Comparison of ENCODE assay signal across 15 cellular contexts in the genomic region with DNA sequence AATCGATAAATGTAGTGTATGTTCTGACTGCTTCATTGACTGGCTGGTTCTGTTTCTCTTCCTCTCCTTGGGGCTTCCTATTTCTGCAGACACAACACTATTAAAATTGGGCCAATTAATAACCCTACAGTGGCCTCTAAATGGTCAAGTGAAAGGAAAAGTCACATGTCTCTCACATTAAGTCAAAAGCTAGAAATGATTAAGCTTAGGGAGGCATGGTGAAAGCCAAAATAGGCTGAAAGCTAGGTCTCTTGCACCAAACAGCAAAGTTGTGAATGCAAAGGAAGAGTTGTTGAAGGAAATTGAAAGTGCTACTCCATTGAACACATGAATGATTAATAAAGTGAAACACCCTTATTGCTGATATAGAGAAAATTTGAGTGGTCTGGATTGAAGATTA. TPM values are rescaled to one million over a fixed set of nuclear protein-coding genes. Genes with fewer than 3 reads are reported as not detected.
A peak's percentile ranks its signal among the peaks of the same experiment; 100 is the strongest.
DNase-seq lines count a peak whose midpoint lies in the region; ATAC-seq and TF ChIP-seq lines count a peak whose summit lies in the region.
"Had no signal": no experiment of that assay in that cellular context is flagged by ENCODE, and none has a peak within 500 bp of the region (broad histone marks: within the 10 kb centered on the region; RNA-seq: fewer than 3 reads in every experiment).

No MANE protein-coding gene starts in this region.

- H2AK5ac ChIP-seq in neuronal stem cell (ENCODE audit: low read depth, low read length) = no peak overlapping the region

- ATAC-seq in GM18909 (IDR thresholded peaks at IDR 0.05; ENCODE audit: poor library complexity, unreplicated experiment) (peak; percentile 99), GM21786 (IDR thresholded peaks at IDR 0.05; ENCODE audit: unreplicated experiment) (peak; percentile 90), HG03175 (IDR thresholded peaks at IDR 0.05; ENCODE audit: unreplicated experiment) (peak; percentile 99)
- ATAC-seq in naive thymus-derived CD4-positive, alpha-beta T cell = no peak
- ATAC-seq: HepG2 had no signal

- H2BK120ac ChIP-seq in neuronal stem cell (ENCODE audit: low read depth, low read length) = no peak overlapping the region

- H2BK5ac ChIP-seq in neuronal stem cell (ENCODE audit: low read length) = no peak overlapping the region

- H3K18ac ChIP-seq in neuronal stem cell (ENCODE audit: low read length) = no peak overlapping the region

- H3K4me1 Mint-ChIP-seq in naive thymus-derived CD4-positive, alpha-beta T cell = peaks cover 8 to 41% (median 26%) of the 10 kb centered on the region in 7 donors

- no peak overlapping the region for H3K4me2 ChIP-seq in neuronal stem cell (ENCODE audit: insufficient read depth, low read length, poor library complexity, severe bottlenecking)

- H2BK12ac ChIP-seq in neuronal stem cell (ENCODE audit: low read length) = no peak overlapping the region

- no peaks in the 10 kb centered on the region for H3K79me1 ChIP-seq in neuronal stem cell (ENCODE audit: low read depth, low read length)

- H3K36me3 Mint-ChIP-seq in naive thymus-derived CD4-positive, alpha-beta T cell = peaks cover 18 to 53% (median 33%) of the 10 kb centered on the region in 5 donors

- no CpG with 5 or more reads among the region's 1 CpG for WGBS in neuronal stem cell (ENCODE audit: extremely low coverage in 2 of 2, insufficient read length in 2 of 2, insufficient replicate concordance in 1 of 2), 2 donors

- no peak overlapping the region for H3K27ac ChIP-seq in naive thymus-derived CD4-positive, alpha-beta T cell (ENCODE audit: low read depth, low read length)
- no peak overlapping the region for H3K27ac ChIP-seq in uterus
- H3K27ac ChIP-seq in neuronal stem cell (replicated peaks; ENCODE audit: low read length) = no peak overlapping the region
- H3K27ac ChIP-seq: ascending aorta, dorsolateral prefrontal cortex had no signal

- H3K27ac Mint-ChIP-seq in naive thymus-derived CD4-positive, alpha-beta T cell = peak overlapping the region in 5 of 9 donors; percentile 9 to 87 (median 27)

- no peaks in the 10 kb centered on the region for H3K9me3 Mint-ChIP-seq in naive thymus-derived CD4-positive, alpha-beta T cell

- H2BK15ac ChIP-seq in neuronal stem cell (ENCODE audit: low read length) = no peak overlapping the region

- CTCF ChIA-PET in naive thymus-derived CD4-positive, alpha-beta T cell (lab: Charles Lee) = no interaction called here

- TF ChIP-seq CTCF in uterus (IDR thresholded peaks at IDR 0.05) = no peak

- intact Hi-C loops in naive thymus-derived CD4-positive, alpha-beta T cell (cut with micrococcal nuclease) = no loop called here
- intact Hi-C loops in uterus (cut with DNase I; ENCODE audit: low total_unique reads) = no loop called here

- no peak overlapping the region for H3K14ac ChIP-seq in neuronal stem cell (ENCODE audit: low read length)

- H3K4ac ChIP-seq in neuronal stem cell (ENCODE audit: low read length) = no peak overlapping the region

- no peak for DNase-seq in naive thymus-derived CD4-positive, alpha-beta T cell
- no peak for DNase-seq in uterus
- no peak for DNase-seq in NCI-H524 treated with DMSO at 0.1 percent for 48 hours (lab: John Stamatoyannopoulos, UW)
- DNase-seq in neuronal stem cell (ENCODE audit: low spot score) = no peak
- DNase-seq: activated CD8-positive, alpha-beta memory T cell treated with anti-CD3 and anti-CD28 coated beads, Interleukin-2, amount 50 U/mL, for 48 hours; Caco-2; dorsolateral prefrontal cortex; NCI-H1105 treated with DMSO at 0.1 percent for 48 hours; NCI-H69; SIG-M5 had no signal

- H3K27me3 Mint-ChIP-seq in naive thymus-derived CD4-positive, alpha-beta T cell = no peaks in the 10 kb centered on the region

- TF ChIP-seq POLR2A in uterus (IDR thresholded peaks at IDR 0.05) = no peak

- H3K4me1 ChIP-seq in naive thymus-derived CD4-positive, alpha-beta T cell (ENCODE audit: control insufficient read depth in 2 of 2, insufficient read depth in 2 of 2, low read length in 2 of 2) = no peaks in the 10 kb centered on the region
- H3K4me1 ChIP-seq in uterus = no peaks in the 10 kb centered on the region
- H3K4me1 ChIP-seq in neuronal stem cell (ENCODE audit: control insufficient read depth in 2 of 2, insufficient read depth in 1 of 2, low read depth in 1 of 2, low read length in 2 of 2) = no peaks in the 10 kb centered on the region
- H3K4me1 ChIP-seq: ascending aorta, Caco-2 had no signal

- no peaks in the 10 kb centered on the region for H3K27me3 ChIP-seq in naive thymus-derived CD4-positive, alpha-beta T cell (ENCODE audit: control insufficient read depth in 2 of 2, insufficient read depth in 2 of 2, low read length in 2 of 2)
- no peaks in the 10 kb centered on the region for H3K27me3 ChIP-seq in uterus
- H3K27me3 ChIP-seq in neuronal stem cell (ENCODE audit: control insufficient read depth in 3 of 3, insufficient read depth in 3 of 3, low read depth in 1 of 3, low read length in 3 of 3) = no peaks in the 10 kb centered on the region
- H3K27me3 ChIP-seq: ascending aorta, dorsolateral prefrontal cortex had no signal

- H3K4me3 ChIP-seq in naive thymus-derived CD4-positive, alpha-beta T cell (ENCODE audit: low read length) = no peak overlapping the region
- no peak overlapping the region for H3K4me3 ChIP-seq in uterus
- no peak overlapping the region for H3K4me3 ChIP-seq in neuronal stem cell (ENCODE audit: low read length in 2 of 2)
- H3K4me3 ChIP-seq: ascending aorta, dorsolateral prefrontal cortex had no signal

- H3K23ac ChIP-seq in neuronal stem cell (ENCODE audit: low read depth, low read length, poor library complexity) = no peak overlapping the region

- no peak overlapping the region for H3K9ac ChIP-seq in neuronal stem cell (ENCODE audit: low read depth, low read length, poor library complexity)

- POLR2A ChIA-PET in naive thymus-derived CD4-positive, alpha-beta T cell (lab: Charles Lee) = interaction anchor here (1.1 kb wide), 1 partner anchor 9 kb away, joined by 3 read pairs; no protein-coding TSS in a partner anchor

- H3K9me3 ChIP-seq in naive thymus-derived CD4-positive, alpha-beta T cell (ENCODE audit: control insufficient read depth in 2 of 3, low read length in 3 of 3) = no peaks in the 10 kb centered on the region
- H3K9me3 ChIP-seq in uterus = no peaks in the 10 kb centered on the region
- H3K9me3 ChIP-seq in neuronal stem cell (replicated peaks in 1 of 2; ENCODE audit: control insufficient read depth in 2 of 2, insufficient read depth in 1 of 2, low read depth in 1 of 2, low read length in 2 of 2) = peaks cover 0 to 6% of the 10 kb centered on the region in 2 donors
- H3K9me3 ChIP-seq: ascending aorta, Caco-2 had no signal

- no peak overlapping the region for H3K4me3 Mint-ChIP-seq in naive thymus-derived CD4-positive, alpha-beta T cell

- H4K8ac ChIP-seq in neuronal stem cell (ENCODE audit: low read depth, low read length) = no peak overlapping the region

- H2AFZ ChIP-seq in neuronal stem cell (ENCODE audit: low read length) = no peak overlapping the region

- H3K36me3 ChIP-seq in naive thymus-derived CD4-positive, alpha-beta T cell (ENCODE audit: control insufficient read depth in 2 of 3, insufficient read depth in 3 of 3, low read length in 3 of 3) = peaks cover 0 to 23% (median 0%) of the 10 kb centered on the region in 3 experiments
- H3K36me3 ChIP-seq in uterus (no peaks in the 10 kb centered on the region), neuronal stem cell (replicated peaks in 1 of 2; ENCODE audit: control insufficient read depth in 2 of 2, insufficient read depth in 2 of 2, low read length in 2 of 2) (peaks cover 2 to 70% of the 10 kb centered on the region in 2 donors)

- no peak overlapping the region for H4K91ac ChIP-seq in neuronal stem cell (ENCODE audit: low read depth, low read length, poor library complexity)

RNA-seq across cellular contexts. Expression of a gene that starts 58.2 kb away (rescaled TPM):
- 100 to 1,000 TPM in 4 of 5 experiments, 10 to 100 TPM in 1; 57.5 to 239 (median 113) TPM for total RNA-seq in naive thymus-derived CD4-positive, alpha-beta T cell
- 10 to 100 TPM; 55.7 to 64.9 TPM for polyA plus RNA-seq in naive thymus-derived CD4-positive, alpha-beta T cell
- total RNA-seq in uterus = 10 to 100 TPM; 25.4 to 96.2 (median 77.4) TPM
- 33.5 TPM for polyA plus RNA-seq in neuronal stem cell (2013, experiment 1 of 2)
- 34.0 TPM for polyA plus RNA-seq in neuronal stem cell (2013, experiment 2 of 2)
